30 cellular contexts compared by ENCODE assay signal in genomic region chr9:117564839-117565238, GRCh38.
"Had no signal": no experiment of that assay in that cellular context is flagged by ENCODE, and none has a peak within 500 bp of the region (broad histone marks: within the 10 kb centered on the region; RNA-seq: fewer than 3 reads in every experiment).

No MANE protein-coding gene starts in this region.

- FAIRE-seq: endometrium, kidney had no signal

- ATAC-seq: effector memory CD8-positive, alpha-beta T cell; esophagus mucosa; gastrocnemius medialis; heart left ventricle; left colon; left lung; left ventricle myocardium superior; lower lobe of right lung; mucosa of descending colon; naive thymus-derived CD8-positive, alpha-beta T cell had no signal

- H3K4me1 ChIP-seq: colonic mucosa, esophagus squamous epithelium, gastrocnemius medialis, heart left ventricle, left lung, lower lobe of right lung had no signal

- H2AFZ ChIP-seq: hepatocyte had no signal

- H3K27me3 ChIP-seq: colonic mucosa, esophagus squamous epithelium, gastrocnemius medialis, heart left ventricle, hepatocyte, left lung had no signal

- H3K4me3 Mint-ChIP-seq: dendritic cell treated with granulocyte-macrophage colony-stimulating factor and Interleukin-4, amounts not matched to agents 40 ng/mL and 50 ng/mL, for 4 days; effector memory CD8-positive, alpha-beta T cell; endodermal cell; immature natural killer cell; mesothelial cell of epicardium; naive B cell; naive thymus-derived CD8-positive, alpha-beta T cell had no signal

- H3K27me3 Mint-ChIP-seq: dendritic cell treated with granulocyte-macrophage colony-stimulating factor and Interleukin-4, amounts not matched to agents 40 ng/mL and 50 ng/mL, for 4 days; effector memory CD8-positive, alpha-beta T cell; naive thymus-derived CD8-positive, alpha-beta T cell had no signal

- H3K4me3 ChIP-seq: colonic mucosa, esophagus squamous epithelium, gastrocnemius medialis, heart left ventricle, hepatocyte, left lung, lower lobe of right lung, mucosa of descending colon had no signal

- H3K4me2 ChIP-seq: hepatocyte had no signal

- H3K9me3 Mint-ChIP-seq: dendritic cell treated with granulocyte-macrophage colony-stimulating factor and Interleukin-4, amounts not matched to agents 40 ng/mL and 50 ng/mL, for 4 days had no signal

- H3K27ac ChIP-seq: colonic mucosa, epithelial cell of prostate, esophagus squamous epithelium, gastrocnemius medialis, heart left ventricle, hepatocyte, left lung, lower lobe of right lung had no signal

- DNase-seq: colonic mucosa; cortex of kidney; effector CD8-positive, alpha-beta T cell; effector memory CD8-positive, alpha-beta T cell; endodermal cell; erythroblast; esophagus squamous epithelium; foreskin fibroblast; foreskin melanocyte; gastrocnemius medialis; heart left ventricle; hypothalamus; immature natural killer cell; islet precursor cell; kidney; kidney glomerular epithelial cell; left colon; left lung; left ventricle myocardium superior; lower lobe of right lung; mesenchymal stem cell; mucosa of descending colon; naive B cell; naive thymus-derived CD8-positive, alpha-beta T cell had no signal

- H3K4me1 Mint-ChIP-seq: immature natural killer cell; mesothelial cell of epicardium; naive B cell; naive thymus-derived CD8-positive, alpha-beta T cell had no signal

- H3K36me3 ChIP-seq: colonic mucosa, esophagus squamous epithelium, gastrocnemius medialis, heart left ventricle, left lung, lower lobe of right lung had no signal

- H3K27ac Mint-ChIP-seq: dendritic cell treated with granulocyte-macrophage colony-stimulating factor and Interleukin-4, amounts not matched to agents 40 ng/mL and 50 ng/mL, for 4 days; effector memory CD8-positive, alpha-beta T cell; endodermal cell; immature natural killer cell; mesothelial cell of epicardium; naive B cell; naive thymus-derived CD8-positive, alpha-beta T cell had no signal

- H3K36me3 Mint-ChIP-seq: immature natural killer cell; mesothelial cell of epicardium; naive B cell; naive thymus-derived CD8-positive, alpha-beta T cell had no signal

- H3K79me2 ChIP-seq: hepatocyte had no signal

- H3K9me3 ChIP-seq: colonic mucosa, esophagus squamous epithelium, gastrocnemius medialis, left lung, lower lobe of right lung, mucosa of descending colon had no signal
